ENCODE assay signal across 28 cellular contexts in genomic region chr5:78264600-78264999, GRCh38.
"Had no signal": no experiment of that assay in that cellular context is flagged by ENCODE, and none has a peak within 500 bp of the region (broad histone marks: within the 10 kb centered on the region; RNA-seq: fewer than 3 reads in every experiment).

No MANE protein-coding gene starts in this region.

- DNase-seq: natural killer cell; occipital lobe; ovary; posterior cingulate gyrus; psoas muscle; right cardiac atrium; spleen; stimulated activated CD4-positive, alpha-beta T cell treated with anti-CD3 and anti-CD28 coated beads, Interleukin-12 subunit alpha, Interleukin-12 subunit beta, amount 100 ng/mL, for 4 hours; stimulated activated CD4-positive, alpha-beta T cell treated with anti-CD3 and anti-CD28 coated beads, Interleukin-1b, Interleukin-23, amount 100 ng/mL, for 48 hours; stimulated activated CD4-positive, alpha-beta T cell treated with anti-CD3 and anti-CD28 coated beads, Interleukin-4, amount 100 ng/mL, for 1 hour; stimulated activated CD4-positive, alpha-beta T cell treated with anti-CD3 and anti-CD28 coated beads, Interleukin-4, amount 100 ng/mL, for 4 hours; stimulated activated CD8-positive, alpha-beta memory T cell treated with anti-CD3 and anti-CD28 coated beads, Interleukin-4, amount 100 ng/mL, for 48 hours; stimulated activated naive CD4-positive, alpha-beta T cell; stimulated activated naive CD8-positive, alpha-beta T cell treated with anti-CD3 and anti-CD28 coated beads, Interleukin-15, amount 100 ng/mL, for 72 hours; stimulated activated naive CD8-positive, alpha-beta T cell treated with anti-CD3 and anti-CD28 coated beads, Interleukin-15, Interleukin-2, amounts not matched to agents 100 U/mL and 50 U/mL, for 24 hours; substantia nigra; testis; tibial artery; transverse colon; upper lobe of right lung; uterus had no signal

- ATAC-seq: natural killer cell; psoas muscle; right cardiac atrium; sciatic nerve; stimulated activated memory B cell treated with anti-CD40 and anti-IgM and Interleukin-4, amounts not matched to agents 10 μg/mL and 1 μg/mL and 100 μg/mL, for 72 hours; stimulated activated naive CD8-positive, alpha-beta T cell treated with anti-CD3 and anti-CD28 coated beads, Interleukin-15, amount 100 ng/mL, for 72 hours; stimulated activated naive CD8-positive, alpha-beta T cell treated with anti-CD3 and anti-CD28 coated beads, Interleukin-15, Interleukin-2, amounts not matched to agents 100 U/mL and 50 U/mL, for 24 hours; upper lobe of right lung had no signal

- H3K4me1 ChIP-seq: parathyroid adenoma, suprapubic skin, uterus had no signal

- H3K27me3 ChIP-seq: neural progenitor cell, ovary, spleen, suprapubic skin, testis, tibial artery, transverse colon, upper lobe of right lung, uterus had no signal

- H3K4me3 ChIP-seq: neural progenitor cell, ovary, psoas muscle, skin epidermis, smooth muscle cell, spleen, suprapubic skin, testis, tibial artery, transverse colon, upper lobe of right lung, uterus had no signal

- H3K79me2 ChIP-seq: parathyroid adenoma had no signal

- H3K9ac ChIP-seq: neural progenitor cell, parathyroid adenoma had no signal

- H3K36me3 ChIP-seq: ovary, uterus had no signal

- H3K4me2 ChIP-seq: neural progenitor cell, smooth muscle cell had no signal

- H3K27ac ChIP-seq: neural progenitor cell, ovary, parathyroid adenoma, psoas muscle, skin epidermis, spleen, suprapubic skin, testis, tibial artery, transverse colon, upper lobe of right lung, uterus had no signal

- H2AFZ ChIP-seq: neural progenitor cell, parathyroid adenoma had no signal

- H3K9me3 ChIP-seq: ovary, psoas muscle, spleen, suprapubic skin, testis, tibial artery, transverse colon, upper lobe of right lung, uterus had no signal
